ENCODE assay signal across 9 cellular contexts in genomic region chr4:74794341-74794801, GRCh38. TPM values are rescaled to one million over a fixed set of nuclear protein-coding genes. Genes with fewer than 3 reads are reported as not detected.
DNase-seq lines count a peak whose midpoint lies in the region; ATAC-seq, FAIRE-seq and TF ChIP-seq lines count a peak whose summit lies in the region.
"Had no signal": no experiment of that assay in that cellular context is flagged by ENCODE, and none has a peak within 500 bp of the region (broad histone marks: within the 10 kb centered on the region; RNA-seq: fewer than 3 reads in every experiment).

Gene BTC, minus strand, starts transcription at chr4:74794523. Its CDS starts 198 bp downstream, at chr4:74794325.

- ATAC-seq in pancreas (peak; percentile 88 to 93 (median 91)), HG02623 (IDR thresholded peaks at IDR 0.05; ENCODE audit: unreplicated experiment) (no peak), GM19397 (IDR thresholded peaks at IDR 0.05; ENCODE audit: unreplicated experiment) (no peak)

- no peaks in the 10 kb centered on the region for H3K27me3 ChIP-seq in pancreas

- H3K36me3 ChIP-seq in pancreas, result no peaks in the 10 kb centered on the region

- peak; percentile 34 for DNase-seq in DMS 273 treated with DMSO at 0.1 percent for 48 hours (lab: John Stamatoyannopoulos, UW)
- DNase-seq in HTR-8/SVneo (ENCODE audit: insufficient read length, low spot score), result peak; percentile 18
- no peak for DNase-seq in T-helper 2 cell treated with Interferon-gamma antibody and Interleukin-4, amounts not matched to agents 5 μg/mL and 100 μg/mL, for 36 hours (ENCODE audit: low spot score)
- DNase-seq in glutamatergic neuron, result peak; percentile 33
- peak; percentile 72 to 85 (median 78) for DNase-seq in pancreas
- DNase-seq in inferior parietal cortex (ENCODE audit: extremely low spot score), result no peak

- H3K27ac ChIP-seq in pancreas, result peak within 1 kb of the TSS; percentile 95 to 99 (median 98)

- H3K27ac Mint-ChIP-seq in T-helper 2 cell treated with Interferon-gamma antibody and Interleukin-4, amounts not matched to agents 5 μg/mL and 100 μg/mL, for 36 hours, result no peak within 1 kb of the TSS
- H3K27ac Mint-ChIP-seq in glutamatergic neuron (ENCODE audit: unreplicated experiment), result no peak within 1 kb of the TSS
- H3K27ac Mint-ChIP-seq: T-helper 1 cell treated with Interleukin-12 subunit alpha and Interleukin-12 subunit beta and Interleukin-4 antibody, amounts not matched to agents 30 μg/mL and 1 μg/mL, for 36 hours had no signal

- FAIRE-seq in HTR-8/SVneo (lab: Jason Lieb, UNC) (no peak), pancreas (lab: Jason Lieb, UNC) (no peak)

- peaks cover 41% of the 10 kb centered on the region for H3K27me3 Mint-ChIP-seq in T-helper 2 cell treated with Interferon-gamma antibody and Interleukin-4, amounts not matched to agents 5 μg/mL and 100 μg/mL, for 36 hours (ENCODE audit: low read depth)
- peaks cover 10% of the 10 kb centered on the region for H3K27me3 Mint-ChIP-seq in glutamatergic neuron (ENCODE audit: unreplicated experiment)

- no peaks in the 10 kb centered on the region for H3K4me1 Mint-ChIP-seq in T-helper 2 cell treated with Interferon-gamma antibody and Interleukin-4, amounts not matched to agents 5 μg/mL and 100 μg/mL, for 36 hours (ENCODE audit: low read depth)
- no peaks in the 10 kb centered on the region for H3K4me1 Mint-ChIP-seq in glutamatergic neuron (ENCODE audit: low read depth, unreplicated experiment)

- H3K4me3 Mint-ChIP-seq in T-helper 2 cell treated with Interferon-gamma antibody and Interleukin-4, amounts not matched to agents 5 μg/mL and 100 μg/mL, for 36 hours, result peak within 1 kb of the TSS; percentile 35
- peak within 1 kb of the TSS; percentile 82 for H3K4me3 Mint-ChIP-seq in glutamatergic neuron (ENCODE audit: unreplicated experiment)
- H3K4me3 Mint-ChIP-seq: T-helper 1 cell treated with Interleukin-12 subunit alpha and Interleukin-12 subunit beta and Interleukin-4 antibody, amounts not matched to agents 30 μg/mL and 1 μg/mL, for 36 hours had no signal

- intact Hi-C loops in pancreas (cut with DNase I), result no loop called here

- no peaks in the 10 kb centered on the region for H3K9me3 ChIP-seq in pancreas

- 1% methylated on average over 22 of the region's 22 CpGs for WGBS in pancreas, 2 donors

- no peaks in the 10 kb centered on the region for H3K36me3 Mint-ChIP-seq in T-helper 2 cell treated with Interferon-gamma antibody and Interleukin-4, amounts not matched to agents 5 μg/mL and 100 μg/mL, for 36 hours (ENCODE audit: low read depth)
- no peaks in the 10 kb centered on the region for H3K36me3 Mint-ChIP-seq in glutamatergic neuron (ENCODE audit: unreplicated experiment)

- peak within 1 kb of the TSS; percentile 27 to 68 (median 64) for H3K4me3 ChIP-seq in pancreas

- no peaks in the 10 kb centered on the region for H3K4me1 ChIP-seq in pancreas

- H3K9me3 Mint-ChIP-seq in T-helper 2 cell treated with Interferon-gamma antibody and Interleukin-4, amounts not matched to agents 5 μg/mL and 100 μg/mL, for 36 hours, result no peaks in the 10 kb centered on the region
- peaks cover 7% of the 10 kb centered on the region for H3K9me3 Mint-ChIP-seq in glutamatergic neuron (ENCODE audit: unreplicated experiment)
- H3K9me3 Mint-ChIP-seq: T-helper 1 cell treated with Interleukin-12 subunit alpha and Interleukin-12 subunit beta and Interleukin-4 antibody, amounts not matched to agents 30 μg/mL and 1 μg/mL, for 36 hours had no signal

- TF ChIP-seq CTCF in glutamatergic neuron (IDR thresholded peaks at IDR 0.05; ENCODE audit: partially characterized antibody, unreplicated experiment), result no peak
- TF ChIP-seq CTCF in pancreas (IDR thresholded peaks at IDR 0.05), result peak in 3 of 4 donors; percentile 17 to 39 (median 24)

RNA-seq across cellular contexts. Expression of gene BTC, which starts in this region (rescaled TPM):
- total RNA-seq in glutamatergic neuron (ENCODE audit: unreplicated experiment), result not detected
- total RNA-seq in pancreas, result 1 to 10 TPM; 1.2 to 2.2 (median 1.6) TPM
- polyA plus RNA-seq in pancreas, result 1 to 10 TPM; 1.6 to 3.7 TPM

Comparison
In these comparisons a context has a peak if more than half of its experiments do, and no peak if none do; other contexts are left out.
1. Peak in DNase-seq in glutamatergic neuron; RNA of the gene not detected or under 1 TPM.
2. DNase-seq: peak in DMS 273 treated with DMSO at 0.1 percent for 48 hours (single experiment), HTR-8/SVneo (single experiment) and pancreas (6 of 6); none in T-helper 2 cell treated with Interferon-gamma antibody and Interleukin-4, amounts not matched to agents 5 μg/mL and 100 μg/mL, for 36 hours (single experiment) and inferior parietal cortex (single experiment).
3. ATAC-seq: peak in pancreas (4 of 4); none in HG02623 (single experiment) and GM19397 (single experiment).